Comparison of ENCODE assay signal across 28 cellular contexts in genomic region chr2:6495466-6495865, GRCh38.
"Had no signal": no experiment of that assay in that cellular context is flagged by ENCODE, and none has a peak within 500 bp of the region (broad histone marks: within the 10 kb centered on the region; RNA-seq: fewer than 3 reads in every experiment).

No MANE protein-coding gene starts in this region.

- H3K36me3 ChIP-seq: ovary, right lobe of liver, sigmoid colon, stomach, tibial artery, transverse colon, upper lobe of right lung, uterus had no signal

- H3K27me3 ChIP-seq: ovary, right lobe of liver, sigmoid colon, stomach, tibial artery, transverse colon, upper lobe of right lung, uterus had no signal

- H3K27me3 Mint-ChIP-seq: natural killer cell treated with Interleukin-12 subunit alpha and Interleukin-12 subunit beta and Interleukin-15 and Interleukin-18, amount 100 ng/mL, for 72 hours; progenitor cell of endocrine pancreas; stimulated activated naive B cell treated with anti-CD40 and anti-IgM and Interleukin-4, amounts not matched to agents 10 μg/mL and 1 μg/mL and 100 μg/mL, for 72 hours; stimulated activated naive CD8-positive, alpha-beta T cell treated with anti-CD3 and anti-CD28 coated beads, Interleukin-15, Interleukin-2, amounts not matched to agents 100 ng/mL and 50 ng/mL, for 24 hours; type B pancreatic cell had no signal

- H3K9ac ChIP-seq: parathyroid adenoma had no signal

- ATAC-seq: naive thymus-derived CD8-positive, alpha-beta T cell; psoas muscle; right cardiac atrium; right lobe of liver; stimulated activated effector memory CD8-positive, alpha-beta T cell treated with anti-CD3 and anti-CD28 coated beads, Interleukin-12 subunit alpha, Interleukin-12 subunit beta, amount 100 ng/mL, for 72 hours; stimulated activated naive B cell treated with anti-CD40 and anti-IgM and Interleukin-4, amounts not matched to agents 10 μg/mL and 1 μg/mL and 100 μg/mL, for 72 hours; upper lobe of right lung had no signal

- H3K4me3 Mint-ChIP-seq: naive thymus-derived CD8-positive, alpha-beta T cell; natural killer cell treated with Interleukin-12 subunit alpha and Interleukin-12 subunit beta and Interleukin-15 and Interleukin-18, amount 100 ng/mL, for 72 hours; nephron progenitor cell; neural crest cell; stimulated activated effector memory CD8-positive, alpha-beta T cell treated with anti-CD3 and anti-CD28 coated beads, Interleukin-12 subunit alpha, Interleukin-12 subunit beta, amount 100 ng/mL, for 72 hours; stimulated activated naive B cell treated with anti-CD40 and anti-IgM and Interleukin-4, amounts not matched to agents 10 μg/mL and 1 μg/mL and 100 μg/mL, for 72 hours; stimulated activated naive CD8-positive, alpha-beta T cell treated with anti-CD3 and anti-CD28 coated beads, Interleukin-15, Interleukin-2, amounts not matched to agents 100 ng/mL and 50 ng/mL, for 24 hours; type B pancreatic cell had no signal

- H3K9me3 ChIP-seq: ovary, psoas muscle, right lobe of liver, sigmoid colon, stomach, tibial artery, transverse colon, upper lobe of right lung, uterus had no signal

- H3K4me3 ChIP-seq: ovary, psoas muscle, right lobe of liver, sigmoid colon, stomach, tibial artery, transverse colon, upper lobe of right lung, uterus had no signal

- H3K4me1 ChIP-seq: parathyroid adenoma, psoas muscle, right lobe of liver, sigmoid colon, tibial artery, transverse colon, upper lobe of right lung, uterus had no signal

- H3K27ac ChIP-seq: ovary, parathyroid adenoma, psoas muscle, right lobe of liver, sigmoid colon, stomach, tibial artery, transverse colon, upper lobe of right lung, uterus had no signal

- H3K36me3 Mint-ChIP-seq: naive thymus-derived CD8-positive, alpha-beta T cell; natural killer cell treated with Interleukin-12 subunit alpha and Interleukin-12 subunit beta and Interleukin-15 and Interleukin-18, amount 100 ng/mL, for 72 hours; stimulated activated effector memory CD8-positive, alpha-beta T cell treated with anti-CD3 and anti-CD28 coated beads, Interleukin-12 subunit alpha, Interleukin-12 subunit beta, amount 100 ng/mL, for 72 hours; stimulated activated naive B cell treated with anti-CD40 and anti-IgM and Interleukin-4, amounts not matched to agents 10 μg/mL and 1 μg/mL and 100 μg/mL, for 72 hours; type B pancreatic cell had no signal

- H3K27ac Mint-ChIP-seq: naive thymus-derived CD8-positive, alpha-beta T cell; natural killer cell treated with Interleukin-12 subunit alpha and Interleukin-12 subunit beta and Interleukin-15 and Interleukin-18, amount 100 ng/mL, for 72 hours; nephron progenitor cell; progenitor cell of endocrine pancreas; stimulated activated effector memory CD8-positive, alpha-beta T cell treated with anti-CD3 and anti-CD28 coated beads, Interleukin-12 subunit alpha, Interleukin-12 subunit beta, amount 100 ng/mL, for 72 hours; stimulated activated naive B cell treated with anti-CD40 and anti-IgM and Interleukin-4, amounts not matched to agents 10 μg/mL and 1 μg/mL and 100 μg/mL, for 72 hours; stimulated activated naive CD8-positive, alpha-beta T cell treated with anti-CD3 and anti-CD28 coated beads, Interleukin-15, Interleukin-2, amounts not matched to agents 100 ng/mL and 50 ng/mL, for 24 hours; type B pancreatic cell had no signal

- H3K4me1 Mint-ChIP-seq: naive thymus-derived CD8-positive, alpha-beta T cell; stimulated activated effector memory CD8-positive, alpha-beta T cell treated with anti-CD3 and anti-CD28 coated beads, Interleukin-12 subunit alpha, Interleukin-12 subunit beta, amount 100 ng/mL, for 72 hours; stimulated activated naive B cell treated with anti-CD40 and anti-IgM and Interleukin-4, amounts not matched to agents 10 μg/mL and 1 μg/mL and 100 μg/mL, for 72 hours had no signal

- DNase-seq: naive thymus-derived CD8-positive, alpha-beta T cell; nephron progenitor cell; occipital lobe; ovary; posterior cingulate gyrus; psoas muscle; right cardiac atrium; right lobe of liver; sigmoid colon; small intestine; stimulated activated CD4-positive, alpha-beta T cell treated with anti-CD3 and anti-CD28 coated beads, Interleukin-15, amount 100 ng/mL, for 24 hours; stimulated activated CD4-positive, alpha-beta T cell treated with anti-CD3 and anti-CD28 coated beads, Interleukin-2, amount 100 ng/mL, for 24 hours; stimulated activated CD4-positive, alpha-beta T cell treated with anti-CD3 and anti-CD28 coated beads, Interleukin-2, amount 100 ng/mL, for 48 hours; stimulated activated CD4-positive, alpha-beta T cell treated with anti-CD3 and anti-CD28 coated beads, Interleukin-4, amount 100 ng/mL, for 24 hours; stimulated activated naive B cell treated with anti-CD40 and anti-IgM and Interleukin-4, amounts not matched to agents 10 μg/mL and 1 μg/mL and 100 μg/mL, for 72 hours; stimulated activated naive CD4-positive, alpha-beta T cell treated with Interleukin-2 at 50 U/mL for 16 hours; stomach; tibial artery; transverse colon; upper lobe of right lung; uterus had no signal

- H3K9me3 Mint-ChIP-seq: natural killer cell treated with Interleukin-12 subunit alpha and Interleukin-12 subunit beta and Interleukin-15 and Interleukin-18, amount 100 ng/mL, for 72 hours; nephron progenitor cell; stimulated activated effector memory CD8-positive, alpha-beta T cell treated with anti-CD3 and anti-CD28 coated beads, Interleukin-12 subunit alpha, Interleukin-12 subunit beta, amount 100 ng/mL, for 72 hours; stimulated activated naive B cell treated with anti-CD40 and anti-IgM and Interleukin-4, amounts not matched to agents 10 μg/mL and 1 μg/mL and 100 μg/mL, for 72 hours; stimulated activated naive CD8-positive, alpha-beta T cell treated with anti-CD3 and anti-CD28 coated beads, Interleukin-15, Interleukin-2, amounts not matched to agents 100 ng/mL and 50 ng/mL, for 24 hours had no signal

- H2AFZ ChIP-seq: parathyroid adenoma had no signal
